ENCODE assay signal across 17 cellular contexts in genomic region chr1:46545784-46546183, GRCh38. TPM values are rescaled to one million over a fixed set of nuclear protein-coding genes. Genes with fewer than 3 reads are reported as not detected.
DNase-seq lines count a peak whose midpoint lies in the region; ATAC-seq, FAIRE-seq and TF ChIP-seq lines count a peak whose summit lies in the region.
"Had no signal": no experiment of that assay in that cellular context is flagged by ENCODE, and none has a peak within 500 bp of the region (broad histone marks: within the 10 kb centered on the region; RNA-seq: fewer than 3 reads in every experiment).

No MANE protein-coding gene starts in this region.

- H3K9ac ChIP-seq in K562 (ENCODE audit: insufficient read depth in 1 of 2, low read depth in 2 of 2, low read length in 2 of 2): peak overlapping the region in 1 of 2 experiments; percentile 62; a peak in 2 of 4 replicates

- BruUV-seq in K562 (replicated peaks; lab: Mats Ljungman, UMichigan): no TSS peak

- H3K4me2 ChIP-seq in K562 (ENCODE audit: insufficient read depth, low read length): peak overlapping the region; percentile 27
- H3K4me2 ChIP-seq: GM23338 had no signal

- no peaks in the 10 kb centered on the region for H3K36me3 Mint-ChIP-seq in CD4-positive, alpha-beta memory T cell

- H2AFZ ChIP-seq in K562 (ENCODE audit: low read depth, low read length): peak overlapping the region; percentile 63
- H2AFZ ChIP-seq: GM23338 had no signal

- H3K27me3 ChIP-seq in H7 (ENCODE audit: control insufficient read depth, insufficient read depth, low read length) (peaks cover 66% of the 10 kb centered on the region), K562 (ENCODE audit: control insufficient read depth in 2 of 2, insufficient read depth in 2 of 2, low read length in 2 of 2) (peaks cover under 1 to 8% of the 10 kb centered on the region in 2 experiments; a peak in 2 of 5 replicates)
- peaks cover 14% of the 10 kb centered on the region for H3K27me3 ChIP-seq in CD4-positive, alpha-beta memory T cell (ENCODE audit: insufficient read depth, low read length)

- no peaks in the 10 kb centered on the region for H3K9me3 ChIP-seq in K562 (replicated peaks; ENCODE audit: control insufficient read depth, insufficient read depth, low read depth, low read length)
- no peaks in the 10 kb centered on the region for H3K9me3 ChIP-seq in CD4-positive, alpha-beta memory T cell (ENCODE audit: control insufficient read depth in 1 of 2, low read length in 2 of 2)

- H3K4me3 ChIP-seq in H7 (ENCODE audit: insufficient read depth, low read depth, low read length) (no peak overlapping the region), K562 (no peak overlapping the region)
- no peak overlapping the region for H3K4me3 ChIP-seq in CD4-positive, alpha-beta memory T cell (ENCODE audit: low read length in 2 of 2)
- H3K4me3 ChIP-seq: GM12878, GM23338 had no signal

- H3K9me3 Mint-ChIP-seq in CD4-positive, alpha-beta memory T cell: no peaks in the 10 kb centered on the region
- H3K9me3 Mint-ChIP-seq: GM23338, H9 had no signal

- peak overlapping the region in 1 of 7 donors; percentile 52 for H3K27ac Mint-ChIP-seq in CD4-positive, alpha-beta memory T cell
- H3K27ac Mint-ChIP-seq: GM23338, H9 had no signal

- CTCF ChIA-PET in K562 (lab: Yijun Ruan, JAX; ENCODE audit: low intra/inter-chr PET ratio): no interaction called here
- CTCF ChIA-PET in CD4-positive, alpha-beta memory T cell (lab: Charles Lee; ENCODE audit: partially characterized antibody): interaction anchor here (1.0 to 1.5 kb wide), 2 partner anchors 11 to 13 kb away, joined by 3 to 4 read pairs; a partner anchor contains a TSS

- H3K4me1 ChIP-seq in K562 (replicated peaks in 1 of 2; ENCODE audit: control insufficient read depth in 2 of 2, insufficient read depth in 2 of 2, low read length in 2 of 2): peaks cover 33 to 56% of the 10 kb centered on the region in 2 experiments
- peaks cover 26% of the 10 kb centered on the region for H3K4me1 ChIP-seq in CD4-positive, alpha-beta memory T cell (ENCODE audit: insufficient read depth, low read length)

- intact Hi-C loops in K562 (cut with micrococcal nuclease): no loop called here
- intact Hi-C loops in CD4-positive, alpha-beta memory T cell (cut with micrococcal nuclease): loop anchor here (5.0 kb wide), 1 partner anchor 182 kb away; no protein-coding TSS in a partner anchor

- in situ Hi-C loops in K562 (cut with MboI): loop anchor here (5.0 kb wide), 1 partner anchor 182 kb away; no protein-coding TSS in a partner anchor

- TF ChIP-seq POLR2A in K562 (conservative IDR thresholded peaks at IDR 0.05): no peak

- H3K36me3 ChIP-seq in H7 (replicated peaks; ENCODE audit: control insufficient read depth, insufficient read depth, low read length) (no peaks in the 10 kb centered on the region), K562 (ENCODE audit: control insufficient read depth, insufficient read depth, low read length) (no peaks in the 10 kb centered on the region)
- H3K36me3 ChIP-seq in CD4-positive, alpha-beta memory T cell (ENCODE audit: insufficient read depth, low read length): no peaks in the 10 kb centered on the region

- no peaks in the 10 kb centered on the region for H3K9me1 ChIP-seq in K562 (ENCODE audit: control insufficient read depth, insufficient read depth, low read length)

- no peak for TF ChIP-seq RAD21 in K562 (CRISPR knock-in tag; conservative IDR thresholded peaks at IDR 0.05 in 1 of 2, IDR thresholded peaks at IDR 0.05 in 1 of 2)

- TF ChIP-seq CTCF in K562 (IDR thresholded peaks at IDR 0.05 in 2 of 3, conservative IDR thresholded peaks at IDR 0.05 in 1 of 3; ENCODE audit: insufficient read depth in 2 of 3, low read depth in 1 of 3, low read length in 3 of 3): no peak

- DNase-seq in NOMO-1 treated with dmso at 0.1 percent for 144 hours (lab: John Stamatoyannopoulos, UW; ENCODE audit: unreplicated experiment) (peak; percentile 21), NOMO-1 treated with DMSO at 0.1 percent for 48 hours (lab: John Stamatoyannopoulos, UW; ENCODE audit: unreplicated experiment) (no peak), H7 (peak; percentile 36), OCI-M1 (lab: John Stamatoyannopoulos, UW) (peak; percentile 32), K562 (ENCODE audit: extremely low read depth in 1 of 4, low spot score in 3 of 4) (peak in 1 of 4 experiments; percentile 57)
- no peak for DNase-seq in CD4-positive, alpha-beta memory T cell
- DNase-seq: DMS79, H9 had no signal

- FAIRE-seq in K562 (lab: Jason Lieb, UNC): peak; percentile 44
- FAIRE-seq: GM12878, GM18507 had no signal

- peaks cover 13 to 32% (median 19%) of the 10 kb centered on the region in 4 donors for H3K4me1 Mint-ChIP-seq in CD4-positive, alpha-beta memory T cell

- H3K4me3 Mint-ChIP-seq in CD4-positive, alpha-beta memory T cell: peak overlapping the region in 1 of 8 donors; percentile 20
- H3K4me3 Mint-ChIP-seq: GM23338, H9 had no signal

- no peak for TF ChIP-seq EP300 in K562 (IDR thresholded peaks at IDR 0.05; ENCODE audit: low read length)

- POLR2A ChIA-PET in K562 (lab: Yijun Ruan, JAX): interaction anchor here (0.6 to 1.2 kb wide), 2 partner anchors 13 to 104 kb away, joined by 3 to 5 read pairs; no protein-coding TSS in a partner anchor
- POLR2A ChIA-PET in CD4-positive, alpha-beta memory T cell (lab: Charles Lee; ENCODE audit: partially characterized antibody): no interaction called here

- H3K27ac ChIP-seq in K562 (ENCODE audit: extremely low read depth, low read depth, low read length): no peak overlapping the region; the same call in 2 of the 3 replicates
- no peak overlapping the region for H3K27ac ChIP-seq in CD4-positive, alpha-beta memory T cell (ENCODE audit: low read depth, low read length)
- H3K27ac ChIP-seq: 22Rv1 had no signal

- peaks cover 39 to 41% of the 10 kb centered on the region in 2 donors for H3K27me3 Mint-ChIP-seq in CD4-positive, alpha-beta memory T cell

- peak; percentile 6 for ATAC-seq in K562
- no peak for ATAC-seq in GM18511 (IDR thresholded peaks at IDR 0.05; ENCODE audit: unreplicated experiment)
- ATAC-seq: GM12878, GM23338 had no signal

- H3K79me2 ChIP-seq in K562 (ENCODE audit: control insufficient read depth, insufficient read depth, low read length): no peaks in the 10 kb centered on the region

- WGBS in K562 (ENCODE audit: insufficient coverage, low coverage, missing lambda C conversion rate): 23% methylated on average over 3 of the region's 3 CpGs

- no peaks in the 10 kb centered on the region for H4K20me1 ChIP-seq in K562 (replicated peaks; ENCODE audit: control insufficient read depth, insufficient read depth, low read length)

RNA-seq across cellular contexts. Expression of gene KNCN, which starts 5.7 kb away (rescaled TPM):
- not detected in 2 replicates for total RNA-seq in H7 (2014; rRNA removed; shearing (Covaris generic))
- not detected in 2 replicates for total RNA-seq in K562 (2011; cell fraction: chromatin; rRNA removed; ENCODE audit: low replicate concordance)
- not detected in 2 replicates for total RNA-seq in K562 (2011; cell fraction: nucleolus; rRNA removed)
- total RNA-seq in K562 (2011; cell fraction: nucleoplasm; rRNA removed): not detected in 2 replicates
- total RNA-seq in K562 (2014; rRNA removed): not detected in 2 replicates
- not detected in 2 replicates for total RNA-seq in K562 (2014; rRNA removed; fragmentation: Illumina TruSeq; extraction: Trizol)
- not detected in 2 replicates for total RNA-seq in K562 (2015; rRNA removed; fragmentation: Illumina TruSeq; extraction: Trizol)
- total RNA-seq in K562 (2021): not detected in 2 replicates
- polyA plus RNA-seq in K562 (2011; rRNA removed): not detected in 2 replicates
- not detected in 2 replicates for polyA plus RNA-seq in K562 (2011; cell fraction: cytosol; rRNA removed)
- polyA plus RNA-seq in K562 (2011; cell fraction: nucleus; rRNA removed): not detected in 2 replicates
- polyA plus RNA-seq in K562 (2012): not detected in 2 replicates
- polyA plus RNA-seq in K562 (2014; fragmentation: Illumina TruSeq; extraction: Trizol): not detected in 2 replicates
- not detected for polyA plus RNA-seq in K562 (2014; fragmentation: Nextera tagmentation; extraction: Ambion mirVana)
- polyA plus RNA-seq in K562 (2014; rRNA removed): not detected in 2 replicates
- polyA minus RNA-seq in K562 (2011; rRNA and poly(A)+ RNA removed): not detected in 2 replicates
- not detected in 2 replicates for polyA minus RNA-seq in K562 (2011; cell fraction: cytosol; rRNA and poly(A)+ RNA removed)
- polyA minus RNA-seq in K562 (2011; cell fraction: nucleus; rRNA and poly(A)+ RNA removed): not detected in 2 replicates
- not detected for total RNA-seq in CD4-positive, alpha-beta memory T cell
- not detected for polyA plus RNA-seq in CD4-positive, alpha-beta memory T cell
- total RNA-seq: A673, G401, GM12878, GM23338, H9 had no signal
- polyA plus RNA-seq: BJ, CD14-positive monocyte, GM12878, GM23338 had no signal

RNA-seq across cellular contexts. Expression of gene DMBX1, which starts 56.1 kb away (rescaled TPM):
- total RNA-seq in H7 (2014; rRNA removed; shearing (Covaris generic)): 4.2 and 5.4 TPM in 2 replicates
- total RNA-seq in K562 (2011; cell fraction: chromatin; rRNA removed; ENCODE audit: low replicate concordance): 5.4 and 9.4 TPM in 2 replicates
- total RNA-seq in K562 (2011; cell fraction: nucleolus; rRNA removed): 7.1 and 8.2 TPM in 2 replicates
- 7.4 and 7.9 TPM in 2 replicates for total RNA-seq in K562 (2011; cell fraction: nucleoplasm; rRNA removed)
- total RNA-seq in K562 (2014; rRNA removed) (0.86 and 1.2 TPM in 2 replicates), K562 (2014; rRNA removed; fragmentation: Illumina TruSeq; extraction: Trizol) (0.55 and 0.64 TPM in 2 replicates), K562 (2015; rRNA removed; fragmentation: Illumina TruSeq; extraction: Trizol) (0.79 and 1.0 TPM in 2 replicates), K562 (2021) (2.5 and 3.8 TPM in 2 replicates)
- polyA plus RNA-seq in K562 (2011; rRNA removed) (4.3 and 10.7 TPM in 2 replicates), K562 (2014; fragmentation: Illumina TruSeq; extraction: Trizol) (1.6 and 2.4 TPM in 2 replicates), K562 (2014; fragmentation: Nextera tagmentation; extraction: Ambion mirVana) (under 1 TPM; 0.25 to 0.37 TPM), K562 (2014; rRNA removed) (2.3 and 3.4 TPM in 2 replicates)
- 5.9 and 9.6 TPM in 2 replicates for polyA plus RNA-seq in K562 (2011; cell fraction: cytosol; rRNA removed)
- 16.2 and 16.5 TPM in 2 replicates for polyA plus RNA-seq in K562 (2011; cell fraction: nucleus; rRNA removed)
- polyA plus RNA-seq in K562 (2012): 2.5 and 4.8 TPM in 2 replicates
- polyA minus RNA-seq in K562 (2011; rRNA and poly(A)+ RNA removed): 2.5 and 3.5 TPM in 2 replicates
- polyA minus RNA-seq in K562 (2011; cell fraction: cytosol; rRNA and poly(A)+ RNA removed): 1.7 and 6.7 TPM in 2 replicates
- 1.9 and 3.8 TPM in 2 replicates for polyA minus RNA-seq in K562 (2011; cell fraction: nucleus; rRNA and poly(A)+ RNA removed)
- total RNA-seq in CD4-positive, alpha-beta memory T cell: not detected
- polyA plus RNA-seq in CD4-positive, alpha-beta memory T cell: not detected
- total RNA-seq: GM12878, GM23338 had no signal
- polyA plus RNA-seq: BJ, CD14-positive monocyte had no signal

RNA-seq across cellular contexts. Expression of gene MKNK1, which starts 58.3 kb away (rescaled TPM):
- 31.3 and 34.7 TPM in 2 replicates for total RNA-seq in H7 (2014; rRNA removed; shearing (Covaris generic))
- 86.6 and 98.9 TPM in 2 replicates for total RNA-seq in K562 (2011; cell fraction: chromatin; rRNA removed; ENCODE audit: low replicate concordance)
- total RNA-seq in K562 (2011; cell fraction: nucleolus; rRNA removed): 51.6 and 57.7 TPM in 2 replicates
- total RNA-seq in K562 (2011; cell fraction: nucleoplasm; rRNA removed): 71.6 and 91.8 TPM in 2 replicates
- total RNA-seq in K562 (2014; rRNA removed) (27.7 and 33.3 TPM in 2 replicates), K562 (2014; rRNA removed; fragmentation: Illumina TruSeq; extraction: Trizol) (43.7 and 49.4 TPM in 2 replicates), K562 (2015; rRNA removed; fragmentation: Illumina TruSeq; extraction: Trizol) (33.7 and 42.9 TPM in 2 replicates), K562 (2021) (36.5 and 41.7 TPM in 2 replicates)
- polyA plus RNA-seq in K562 (2011; rRNA removed) (45.0 and 45.8 TPM in 2 replicates), K562 (2014; fragmentation: Illumina TruSeq; extraction: Trizol) (40.4 and 42.1 TPM in 2 replicates), K562 (2014; fragmentation: Nextera tagmentation; extraction: Ambion mirVana) (10 to 100 TPM; 44.7 to 46.0 TPM), K562 (2014; rRNA removed) (50.8 and 51.3 TPM in 2 replicates)
- 34.7 and 38.1 TPM in 2 replicates for polyA plus RNA-seq in K562 (2011; cell fraction: cytosol; rRNA removed)
- 76.4 and 85.8 TPM in 2 replicates for polyA plus RNA-seq in K562 (2011; cell fraction: nucleus; rRNA removed)
- polyA plus RNA-seq in K562 (2012): 42.0 and 54.6 TPM in 2 replicates
- polyA minus RNA-seq in K562 (2011; rRNA and poly(A)+ RNA removed): 52.4 and 53.2 TPM in 2 replicates
- polyA minus RNA-seq in K562 (2011; cell fraction: cytosol; rRNA and poly(A)+ RNA removed): 22.3 and 25.4 TPM in 2 replicates
- 22.1 and 30.1 TPM in 2 replicates for polyA minus RNA-seq in K562 (2011; cell fraction: nucleus; rRNA and poly(A)+ RNA removed)
- total RNA-seq in CD4-positive, alpha-beta memory T cell: 10 to 100 TPM; 54.3 to 54.9 TPM
- polyA plus RNA-seq in CD4-positive, alpha-beta memory T cell: 10 to 100 TPM; 29.3 to 33.4 TPM

Comparison
In these comparisons a context has a peak if more than half of its experiments do, and no peak if none do; other contexts are left out.
1. DNase-seq: peak in NOMO-1 treated with dmso at 0.1 percent for 144 hours (single experiment), H7 (single experiment) and OCI-M1 (single experiment); none in NOMO-1 treated with DMSO at 0.1 percent for 48 hours (single experiment) and CD4-positive, alpha-beta memory T cell (0 of 5).